ENCODE assay signal across 8 cellular contexts in the genomic region with DNA sequence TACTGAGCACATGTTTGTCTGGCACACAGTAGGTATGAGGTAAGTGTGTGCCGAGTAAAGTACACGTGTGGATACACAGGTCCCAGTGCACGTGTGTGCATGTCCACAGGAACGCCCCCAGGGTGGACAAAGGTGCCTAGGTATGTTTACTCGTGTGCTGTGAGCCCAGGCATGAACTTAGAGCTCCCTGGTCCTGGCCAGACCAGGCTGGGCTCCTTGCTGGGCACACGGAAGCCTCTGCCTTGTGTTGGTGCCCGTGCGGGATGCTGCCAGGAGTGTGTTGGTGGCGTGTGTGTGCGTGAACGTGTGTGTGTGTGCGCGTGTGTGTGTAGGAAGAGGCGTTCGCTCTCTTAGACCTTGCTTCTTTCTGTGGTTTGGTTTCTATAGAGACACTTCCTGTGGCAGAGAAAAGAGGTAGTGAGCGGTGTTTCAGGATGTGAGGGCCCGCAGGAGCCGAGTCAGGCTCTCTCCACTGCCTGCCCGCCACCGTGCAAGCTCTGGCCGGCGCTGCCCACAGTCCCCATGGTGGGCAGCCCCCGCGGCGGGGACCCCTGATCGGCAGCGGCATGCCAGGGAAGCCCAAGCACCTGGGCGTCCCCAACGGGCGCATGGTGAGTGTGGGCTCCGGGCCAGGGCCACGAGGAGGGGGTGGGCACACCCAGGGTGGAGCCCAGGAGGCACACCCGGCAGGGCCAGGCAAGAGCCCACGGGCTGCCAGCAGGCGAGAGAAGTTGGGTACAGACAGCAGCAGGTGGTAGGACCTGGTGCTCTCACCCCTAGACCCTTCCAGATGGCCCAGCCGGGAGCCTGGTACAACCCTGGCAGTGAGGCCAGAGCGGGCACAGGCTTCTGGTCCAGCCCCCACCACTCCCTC. TPM values are rescaled to one million over a fixed set of nuclear protein-coding genes. Genes with fewer than 3 reads are reported as not detected.
DNase-seq lines count a peak whose midpoint lies in the region; ATAC-seq and TF ChIP-seq lines count a peak whose summit lies in the region.

TSS of gene RGS14 (plus strand) at position 466 of the 874 bp plus-strand sequence. CDS start at position 567, 101 bp downstream.

- peak within 1 kb of the TSS in 1 of 2 donors; percentile 64 for H3K27ac ChIP-seq in coronary artery
- H3K27ac ChIP-seq in thoracic aorta: no peak within 1 kb of the TSS

- peak; percentile 31 for DNase-seq in NCI-H2171 treated with DMSO at 0.1 percent for 48 hours (lab: John Stamatoyannopoulos, UW)
- peak; percentile 48 for DNase-seq in activated CD4-positive, alpha-beta T cell treated with anti-CD3 and anti-CD28 coated beads for 1 hour
- DNase-seq in coronary artery (ENCODE audit: low spot score): no peak
- no peak for DNase-seq in thoracic aorta (ENCODE audit: low spot score)
- no peak for DNase-seq in iPS-NIHi7 (ENCODE audit: extremely low spot score)

- peak within 1 kb of the TSS; percentile 51 for H3K9ac ChIP-seq in mucosa of stomach (ENCODE audit: low read length)

- ATAC-seq in GM18517 (IDR thresholded peaks at IDR 0.05; ENCODE audit: unreplicated experiment) (peak; percentile 94), HG02759 (IDR thresholded peaks at IDR 0.05; ENCODE audit: unreplicated experiment) (peak; percentile 91), thoracic aorta (ENCODE audit: insufficient number of reproducible peaks, low FRiP score, low read depth) (no peak)

- TF ChIP-seq CTCF in coronary artery (IDR thresholded peaks at IDR 0.05): no peak
- TF ChIP-seq CTCF in thoracic aorta (IDR thresholded peaks at IDR 0.05): no peak

- H3K4me3 ChIP-seq in coronary artery: peak within 1 kb of the TSS; percentile 65
- peak within 1 kb of the TSS; percentile 7 for H3K4me3 ChIP-seq in mucosa of stomach (ENCODE audit: low read length)
- H3K4me3 ChIP-seq in thoracic aorta: peak within 1 kb of the TSS; percentile 63

- H3K4me1 ChIP-seq in mucosa of stomach (ENCODE audit: control insufficient read depth, insufficient read depth, low read length) (peaks cover 34% of the 10 kb centered on the region), thoracic aorta (ENCODE audit: control insufficient read depth in 1 of 2, low read depth in 2 of 2) (peaks cover 0 to 2% of the 10 kb centered on the region in 2 donors)

- H3K9me3 ChIP-seq in mucosa of stomach (ENCODE audit: control insufficient read depth, low read length) (no peaks in the 10 kb centered on the region), thoracic aorta (no peaks in the 10 kb centered on the region)

- H3K36me3 ChIP-seq in mucosa of stomach (ENCODE audit: control insufficient read depth, insufficient read depth, low read length) (no peaks in the 10 kb centered on the region), thoracic aorta (no peaks in the 10 kb centered on the region)

- no peaks in the 10 kb centered on the region for H3K27me3 ChIP-seq in mucosa of stomach (ENCODE audit: control insufficient read depth, insufficient read depth, low read length)
- H3K27me3 ChIP-seq in thoracic aorta (replicated peaks; ENCODE audit: insufficient read depth): no peaks in the 10 kb centered on the region

RNA-seq across cellular contexts. Expression of gene RGS14, which starts in this region (rescaled TPM):
- 10 to 100 TPM in 1 of 2 donors, 1 to 10 TPM in 1; 4.9 to 12.6 TPM for total RNA-seq in thoracic aorta

Comparison
In these comparisons a context has a peak if more than half of its experiments do, and no peak if none do; other contexts are left out.
1. DNase-seq: peak in NCI-H2171 treated with DMSO at 0.1 percent for 48 hours (single experiment) and activated CD4-positive, alpha-beta T cell treated with anti-CD3 and anti-CD28 coated beads for 1 hour (single experiment); none in coronary artery (single experiment), thoracic aorta (single experiment) and iPS-NIHi7 (single experiment).
2. H3K4me3 ChIP-seq: peak in every context shown above with its lines; median percentile 65 in coronary artery; 63 in thoracic aorta; 7 in mucosa of stomach.